In genomic region chr17:75471207-75471606, GRCh38 we compare ENCODE assay signal across 15 cellular contexts. TPM values are rescaled to one million over a fixed set of nuclear protein-coding genes. Genes with fewer than 3 reads are reported as not detected.
A peak's percentile ranks its signal among the peaks of the same experiment; 100 is the strongest.
DNase-seq lines count a peak whose midpoint lies in the region; ATAC-seq and TF ChIP-seq lines count a peak whose summit lies in the region.
"Had no signal": no experiment of that assay in that cellular context is flagged by ENCODE, and none has a peak within 500 bp of the region (broad histone marks: within the 10 kb centered on the region; RNA-seq: fewer than 3 reads in every experiment).

No MANE protein-coding gene starts in this region.

- H3K27me3 Mint-ChIP-seq in activated T-helper 1 cell treated with anti-CD3 and anti-CD28 coated beads, Interleukin-12 subunit alpha, Interleukin-12 subunit beta, Interleukin-2, Interleukin-4 antibody, amounts not matched to agents 30 ng/mL and 10 ng/mL and 1 ng/mL, durations not matched to agents 14 hours and 24 hours and 36 hours (ENCODE audit: insufficient read depth): no peaks in the 10 kb centered on the region
- H3K27me3 Mint-ChIP-seq: CD8-positive, alpha-beta memory T cell had no signal

- no peaks in the 10 kb centered on the region for H3K4me1 Mint-ChIP-seq in activated T-helper 1 cell treated with anti-CD3 and anti-CD28 coated beads, Interleukin-12 subunit alpha, Interleukin-12 subunit beta, Interleukin-2, Interleukin-4 antibody, amounts not matched to agents 30 ng/mL and 10 ng/mL and 1 ng/mL, durations not matched to agents 14 hours and 24 hours and 36 hours (ENCODE audit: low read depth)
- H3K4me1 Mint-ChIP-seq: GM23338 had no signal

- H3K36me3 ChIP-seq in mesenchymal stem cell (ENCODE audit: control insufficient read depth in 1 of 2, insufficient read depth in 2 of 2, low read depth in 1 of 2, low read length in 2 of 2) (peaks cover 21 to 25% of the 10 kb centered on the region in 2 experiments), PC-9 (ENCODE audit: low read depth) (peaks cover 7% of the 10 kb centered on the region)

- CTCF ChIA-PET in PC-9 (lab: Charles Lee): interaction anchor here (0.7 kb wide), 1 partner anchor 17 kb away, joined by 6 read pairs; no protein-coding TSS in a partner anchor

- H3K18ac ChIP-seq in mesenchymal stem cell (ENCODE audit: low read depth in 1 of 2, low read length in 2 of 2): no peak overlapping the region

- H3F3A ChIP-seq in PC-9 (ENCODE audit: insufficient read depth, low read depth): no peaks in the 10 kb centered on the region

- H2BK5ac ChIP-seq in mesenchymal stem cell (ENCODE audit: low read depth, low read length, poor library complexity, severe bottlenecking): no peak overlapping the region

- H2BK15ac ChIP-seq in mesenchymal stem cell (ENCODE audit: low read depth, poor library complexity, severe bottlenecking): no peak overlapping the region

- peak overlapping the region; percentile 17 for H3K27ac ChIP-seq in angular gyrus (ENCODE audit: low read depth, low read length)
- no peak overlapping the region for H3K27ac ChIP-seq in mesenchymal stem cell (ENCODE audit: low read length, poor library complexity, severe bottlenecking)
- H3K27ac ChIP-seq in PC-9: no peak overlapping the region
- H3K27ac ChIP-seq: A549 had no signal

- H3K4me2 ChIP-seq in mesenchymal stem cell (ENCODE audit: low read length, poor library complexity, severe bottlenecking) (no peak overlapping the region), PC-9 (no peak overlapping the region)
- H3K4me2 ChIP-seq: A549, GM23338 had no signal

- no peaks in the 10 kb centered on the region for H3K27me3 ChIP-seq in mesenchymal stem cell (ENCODE audit: control insufficient read depth in 1 of 2, insufficient read depth in 1 of 2, low read length in 2 of 2)
- H3K27me3 ChIP-seq in PC-9 (ENCODE audit: insufficient read depth, low read depth): no peaks in the 10 kb centered on the region
- H3K27me3 ChIP-seq: BE2C had no signal

- H3K4me1 ChIP-seq in mesenchymal stem cell (ENCODE audit: control insufficient read depth, insufficient read depth, low read depth, low read length) (peaks cover 17% of the 10 kb centered on the region), PC-9 (replicated peaks; ENCODE audit: insufficient read depth) (no peaks in the 10 kb centered on the region)
- H3K4me1 ChIP-seq: BE2C, Caco-2 had no signal

- 91% methylated on average over 5 of the region's 6 CpGs for WGBS in mesenchymal stem cell

- no peaks in the 10 kb centered on the region for H3K9me3 Mint-ChIP-seq in activated T-helper 1 cell treated with anti-CD3 and anti-CD28 coated beads, Interleukin-12 subunit alpha, Interleukin-12 subunit beta, Interleukin-2, Interleukin-4 antibody, amounts not matched to agents 30 ng/mL and 10 ng/mL and 1 ng/mL, durations not matched to agents 14 hours and 24 hours and 36 hours
- H3K9me3 Mint-ChIP-seq: CD8-positive, alpha-beta memory T cell; GM23338 had no signal

- no peaks in the 10 kb centered on the region for H3K9me2 ChIP-seq in PC-9 (ENCODE audit: insufficient read depth)

- H3K27ac Mint-ChIP-seq in activated T-helper 1 cell treated with anti-CD3 and anti-CD28 coated beads, Interleukin-12 subunit alpha, Interleukin-12 subunit beta, Interleukin-2, Interleukin-4 antibody, amounts not matched to agents 30 ng/mL and 10 ng/mL and 1 ng/mL, durations not matched to agents 14 hours and 24 hours and 36 hours: no peak overlapping the region
- H3K27ac Mint-ChIP-seq: CD8-positive, alpha-beta memory T cell; GM23338 had no signal

- no peak overlapping the region for H3K4me3 ChIP-seq in mesenchymal stem cell (ENCODE audit: insufficient read depth in 1 of 2, low read depth in 1 of 2, low read length in 2 of 2)
- no peak overlapping the region for H3K4me3 ChIP-seq in PC-9
- H3K4me3 ChIP-seq: A549, GM23338 had no signal

- no peak for ATAC-seq in GM19328 (IDR thresholded peaks at IDR 0.05; ENCODE audit: unreplicated experiment)
- ATAC-seq: GM23338 had no signal

- H4K20me1 ChIP-seq in PC-9 (ENCODE audit: insufficient read depth): no peaks in the 10 kb centered on the region

- intact Hi-C loops in PC-9 (cut with micrococcal nuclease; ENCODE audit: unreplicated experiment): no loop called here
- intact Hi-C loops in activated T-helper 1 cell treated with anti-CD3 and anti-CD28 coated beads, Interleukin-12 subunit alpha, Interleukin-12 subunit beta, Interleukin-2, Interleukin-4 antibody, amounts not matched to agents 30 ng/mL and 10 ng/mL and 1 ng/mL, durations not matched to agents 14 hours and 24 hours and 36 hours (cut with micrococcal nuclease): no loop called here

- peaks cover 24% of the 10 kb centered on the region for H3K79me1 ChIP-seq in mesenchymal stem cell (replicated peaks; ENCODE audit: low read length, poor library complexity, severe bottlenecking)

- DNase-seq in HuH-7 (ENCODE audit: low spot score): peak; percentile 64
- DNase-seq in mesenchymal stem cell: no peak
- no peak for DNase-seq in PC-9
- DNase-seq in activated T-helper 1 cell treated with anti-CD3 and anti-CD28 coated beads, Interleukin-12 subunit alpha, Interleukin-12 subunit beta, Interleukin-2, Interleukin-4 antibody, amounts not matched to agents 30 ng/mL and 10 ng/mL and 1 ng/mL, durations not matched to agents 14 hours and 24 hours and 36 hours (ENCODE audit: low spot score): no peak
- no peak for DNase-seq in GM19240 (ENCODE audit: insufficient read length, low spot score)
- DNase-seq: BE2C; Caco-2; CD8-positive, alpha-beta memory T cell; DMS53; GF-D8; H7 had no signal

- TF ChIP-seq CTCF in PC-9 (conservative IDR thresholded peaks at IDR 0.05): no peak

- H3K9me3 ChIP-seq in mesenchymal stem cell (ENCODE audit: control insufficient read depth, low read length): no peaks in the 10 kb centered on the region
- H3K9me3 ChIP-seq in PC-9 (ENCODE audit: insufficient read depth, low read depth): no peaks in the 10 kb centered on the region
- H3K9me3 ChIP-seq: A549, BE2C had no signal

- H2AFZ ChIP-seq in mesenchymal stem cell (ENCODE audit: low read depth, low read length) (no peak overlapping the region), PC-9 (no peak overlapping the region)
- H2AFZ ChIP-seq: GM23338 had no signal

- H3K9ac ChIP-seq in mesenchymal stem cell (ENCODE audit: low read length): no peak overlapping the region

- no peak overlapping the region for H3K14ac ChIP-seq in mesenchymal stem cell (ENCODE audit: low read length in 2 of 2)

- H4K8ac ChIP-seq in mesenchymal stem cell (ENCODE audit: low read length): peak overlapping the region; percentile 7

- H3K23ac ChIP-seq in mesenchymal stem cell (ENCODE audit: low read length in 2 of 2): no peak overlapping the region

- no peak overlapping the region for H2BK12ac ChIP-seq in mesenchymal stem cell (ENCODE audit: low read length in 2 of 2)

- peaks cover 9% of the 10 kb centered on the region for H3K36me3 Mint-ChIP-seq in activated T-helper 1 cell treated with anti-CD3 and anti-CD28 coated beads, Interleukin-12 subunit alpha, Interleukin-12 subunit beta, Interleukin-2, Interleukin-4 antibody, amounts not matched to agents 30 ng/mL and 10 ng/mL and 1 ng/mL, durations not matched to agents 14 hours and 24 hours and 36 hours (ENCODE audit: low read depth)

- H4K91ac ChIP-seq in mesenchymal stem cell (ENCODE audit: low read length): no peak overlapping the region

- H3K79me2 ChIP-seq in PC-9 (ENCODE audit: low read depth): no peaks in the 10 kb centered on the region

- H2BK120ac ChIP-seq in mesenchymal stem cell (ENCODE audit: low read depth, low read length): no peak overlapping the region

- no peak overlapping the region for H3K4me3 Mint-ChIP-seq in activated T-helper 1 cell treated with anti-CD3 and anti-CD28 coated beads, Interleukin-12 subunit alpha, Interleukin-12 subunit beta, Interleukin-2, Interleukin-4 antibody, amounts not matched to agents 30 ng/mL and 10 ng/mL and 1 ng/mL, durations not matched to agents 14 hours and 24 hours and 36 hours
- H3K4me3 Mint-ChIP-seq: CD8-positive, alpha-beta memory T cell; GM23338 had no signal

- no peak overlapping the region for H3K4ac ChIP-seq in mesenchymal stem cell (ENCODE audit: low read depth in 1 of 2, low read length in 2 of 2)

- BruUV-seq in PC-9 (replicated peaks; lab: Mats Ljungman, UMichigan): no TSS peak

- POLR2A ChIA-PET in PC-9 (lab: Charles Lee; ENCODE audit: unreplicated experiment): interaction anchor here (0.7 kb wide), 2 partner anchors 28 to 32 kb away, joined by 13 read pairs; no protein-coding TSS in a partner anchor

- no peak overlapping the region for H2AK5ac ChIP-seq in mesenchymal stem cell (ENCODE audit: low read length, severe bottlenecking)

RNA-seq across cellular contexts. Expression of gene TMEM94, which starts 14.8 kb away (rescaled TPM):
- polyA plus RNA-seq in mesenchymal stem cell (2013, experiment 1 of 2): 38.5 TPM
- 37.2 TPM for polyA plus RNA-seq in mesenchymal stem cell (2013, experiment 2 of 2)
- total RNA-seq in PC-9 (2021): 78.9 and 95.7 TPM in 2 replicates
- 67.0 and 70.4 TPM in 2 replicates for total RNA-seq in activated T-helper 1 cell treated with anti-CD3 and anti-CD28 coated beads, Interleukin-12 subunit alpha, Interleukin-12 subunit beta, Interleukin-2, Interleukin-4 antibody, amounts not matched to agents 30 ng/mL and 10 ng/mL and 1 ng/mL, durations not matched to agents 14 hours and 24 hours and 36 hours

RNA-seq across cellular contexts. Expression of gene CASKIN2, which starts 44.1 kb away (rescaled TPM):
- polyA plus RNA-seq in mesenchymal stem cell (2013, experiment 1 of 2): 6.3 TPM
- 6.1 TPM for polyA plus RNA-seq in mesenchymal stem cell (2013, experiment 2 of 2)
- total RNA-seq in PC-9 (2021): 24.4 and 25.4 TPM in 2 replicates
- total RNA-seq in activated T-helper 1 cell treated with anti-CD3 and anti-CD28 coated beads, Interleukin-12 subunit alpha, Interleukin-12 subunit beta, Interleukin-2, Interleukin-4 antibody, amounts not matched to agents 30 ng/mL and 10 ng/mL and 1 ng/mL, durations not matched to agents 14 hours and 24 hours and 36 hours: 0.88 and 2.0 TPM in 2 replicates

RNA-seq across cellular contexts. Expression of gene TSEN54, which starts 45.1 kb away (rescaled TPM):
- 8.4 TPM for polyA plus RNA-seq in mesenchymal stem cell (2013, experiment 1 of 2)
- 9.2 TPM for polyA plus RNA-seq in mesenchymal stem cell (2013, experiment 2 of 2)
- total RNA-seq in PC-9 (2021): 42.6 and 45.1 TPM in 2 replicates
- 65.9 and 72.6 TPM in 2 replicates for total RNA-seq in activated T-helper 1 cell treated with anti-CD3 and anti-CD28 coated beads, Interleukin-12 subunit alpha, Interleukin-12 subunit beta, Interleukin-2, Interleukin-4 antibody, amounts not matched to agents 30 ng/mL and 10 ng/mL and 1 ng/mL, durations not matched to agents 14 hours and 24 hours and 36 hours

RNA-seq across cellular contexts. Expression of gene LLGL2, which starts 54.3 kb away (rescaled TPM):
- 3.6 TPM for polyA plus RNA-seq in mesenchymal stem cell (2013, experiment 1 of 2)
- 3.5 TPM for polyA plus RNA-seq in mesenchymal stem cell (2013, experiment 2 of 2)
- 138 and 156 TPM in 2 replicates for total RNA-seq in PC-9 (2021)
- total RNA-seq in activated T-helper 1 cell treated with anti-CD3 and anti-CD28 coated beads, Interleukin-12 subunit alpha, Interleukin-12 subunit beta, Interleukin-2, Interleukin-4 antibody, amounts not matched to agents 30 ng/mL and 10 ng/mL and 1 ng/mL, durations not matched to agents 14 hours and 24 hours and 36 hours: 7.1 and 8.2 TPM in 2 replicates
